Comparison of ENCODE assay signal across 27 cellular contexts in genomic region chr6:130529569-130530149, GRCh38.
"Had no signal": no experiment of that assay in that cellular context is flagged by ENCODE, and none has a peak within 500 bp of the region (broad histone marks: within the 10 kb centered on the region; RNA-seq: fewer than 3 reads in every experiment).

No MANE protein-coding gene starts in this region.

- DNase-seq: activated CD4-positive, alpha-beta T cell treated with anti-CD3 and anti-CD28 coated beads for 36 hours; activated CD4-positive, alpha-beta T cell treated with anti-CD3 and anti-CD28 coated beads, Interleukin-2, amount 50 U/mL, for 48 hours; activated CD8-positive, alpha-beta memory T cell treated with anti-CD3 and anti-CD28 coated beads, Interleukin-2, amount 50 U/mL, for 48 hours; activated naive CD4-positive, alpha-beta T cell treated with anti-CD3 and anti-CD28 coated beads for 36 hours; activated naive CD8-positive, alpha-beta T cell treated with anti-CD3 and anti-CD28 coated beads, Interleukin-2, amount 10 ng/mL, durations not matched to agents 7 days and 5 days; activated T-cell treated with anti-CD3 and anti-CD28 coated beads, Interleukin-2, amount 50 U/mL, for 4 hours; amniotic stem cell; colonic mucosa; esophagus squamous epithelium; gastrocnemius medialis; hypothalamus; left colon; mesenchymal stem cell; mucosa of descending colon; nephron progenitor cell; nucleus accumbens; right lobe of liver; stimulated activated CD4-positive, alpha-beta T cell treated with anti-CD3 and anti-CD28 coated beads, Interleukin-1b, Interleukin-23, amount 100 ng/mL, for 48 hours; stomach; T-helper 9 cell; uterus had no signal

- H2AFZ ChIP-seq: parathyroid adenoma had no signal

- H3K36me3 ChIP-seq: colonic mucosa, esophagus squamous epithelium, gastrocnemius medialis, right lobe of liver, stomach, suprapubic skin, tibial nerve, uterus had no signal

- H3K4me1 ChIP-seq: colonic mucosa, gastrocnemius medialis, parathyroid adenoma, right lobe of liver, stomach, suprapubic skin had no signal

- H3K9me3 Mint-ChIP-seq: nephron progenitor cell had no signal

- H3K27ac ChIP-seq: colonic mucosa, esophagus squamous epithelium, gastrocnemius medialis, parathyroid adenoma, right lobe of liver, skin epidermis, stomach, suprapubic skin, tibial nerve, uterus had no signal

- H3K4me3 ChIP-seq: colonic mucosa, esophagus squamous epithelium, gastrocnemius medialis, mucosa of descending colon, right lobe of liver, skin epidermis, stomach, suprapubic skin, tibial nerve, uterus had no signal

- H3K4me1 Mint-ChIP-seq: nephron progenitor cell had no signal

- ATAC-seq: activated CD4-positive, alpha-beta T cell treated with anti-CD3 and anti-CD28 coated beads for 36 hours; activated T-cell treated with anti-CD3 and anti-CD28 coated beads, Interleukin-2, amount 50 U/mL, for 4 hours; gastrocnemius medialis; left colon; mucosa of descending colon; right lobe of liver had no signal

- H3K9me3 ChIP-seq: colonic mucosa, esophagus squamous epithelium, gastrocnemius medialis, mucosa of descending colon, right lobe of liver, stomach, suprapubic skin, tibial nerve, uterus had no signal

- H3K27ac Mint-ChIP-seq: activated CD4-positive, alpha-beta T cell treated with anti-CD3 and anti-CD28 coated beads for 36 hours; activated naive CD4-positive, alpha-beta T cell treated with anti-CD3 and anti-CD28 coated beads for 36 hours; activated naive CD8-positive, alpha-beta T cell treated with anti-CD3 and anti-CD28 coated beads, Interleukin-2, amount 10 ng/mL, durations not matched to agents 7 days and 5 days; activated T-helper 2 cell treated with anti-CD3 and anti-CD28 coated beads, Interferon-gamma antibody, Interleukin-2, Interleukin-4, amounts not matched to agents 10 μg/mL and 5 μg/mL and 100 μg/mL, durations not matched to agents 14 hours and 24 hours and 36 hours; nephron progenitor cell had no signal

- H3K27me3 Mint-ChIP-seq: activated CD4-positive, alpha-beta T cell treated with anti-CD3 and anti-CD28 coated beads for 36 hours; activated naive CD8-positive, alpha-beta T cell treated with anti-CD3 and anti-CD28 coated beads, Interleukin-2, amount 10 ng/mL, durations not matched to agents 7 days and 5 days had no signal

- H3K79me2 ChIP-seq: parathyroid adenoma had no signal

- H3K4me3 Mint-ChIP-seq: activated CD4-positive, alpha-beta T cell treated with anti-CD3 and anti-CD28 coated beads for 36 hours; activated naive CD4-positive, alpha-beta T cell treated with anti-CD3 and anti-CD28 coated beads for 36 hours; activated naive CD8-positive, alpha-beta T cell treated with anti-CD3 and anti-CD28 coated beads, Interleukin-2, amount 10 ng/mL, durations not matched to agents 7 days and 5 days; activated T-cell treated with anti-CD3 and anti-CD28 coated beads, Interleukin-2, amount 50 U/mL, for 4 hours; nephron progenitor cell had no signal

- H3K27me3 ChIP-seq: colonic mucosa, esophagus squamous epithelium, gastrocnemius medialis, right lobe of liver, stomach, suprapubic skin, tibial nerve, uterus had no signal

- FAIRE-seq: islet of Langerhans had no signal
